In the genomic region with DNA sequence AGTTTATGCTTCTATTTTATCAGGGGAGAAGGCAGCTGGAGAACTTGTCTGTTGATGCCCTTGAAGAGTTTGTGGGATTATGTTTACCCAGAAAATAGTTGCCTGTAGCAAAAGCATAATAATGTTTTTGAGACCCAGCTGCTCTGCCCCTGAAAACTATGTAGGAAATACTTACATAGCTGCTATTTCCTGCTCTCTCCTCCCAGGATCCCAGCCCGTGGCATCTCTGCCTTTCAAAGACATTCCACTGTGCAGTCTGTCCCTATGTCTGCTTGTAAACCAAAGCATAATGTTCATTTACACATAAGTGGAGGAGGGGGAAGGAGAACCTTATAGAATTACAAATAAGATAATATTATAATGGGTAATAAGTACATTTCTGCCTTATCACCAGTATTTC, we compare ENCODE assay signal across 28 cellular contexts.
DNase-seq lines count a peak whose midpoint lies in the region; TF ChIP-seq lines count a peak whose summit lies in the region.
"Had no signal": no experiment of that assay in that cellular context is flagged by ENCODE, and none has a peak within 500 bp of the region (broad histone marks: within the 10 kb centered on the region; RNA-seq: fewer than 3 reads in every experiment).

No MANE protein-coding gene starts in this region.

- no peak overlapping the region for H2AK5ac ChIP-seq in mesenchymal stem cell (ENCODE audit: low read length, severe bottlenecking)

- H2BK12ac ChIP-seq in mesenchymal stem cell (ENCODE audit: low read length in 2 of 2), result no peak overlapping the region

- in situ Hi-C loops in GM23248 (cut with MboI), result no loop called here

- TF ChIP-seq CTCF in dorsolateral prefrontal cortex (IDR thresholded peaks at IDR 0.05 in 54 of 56, conservative IDR thresholded peaks at IDR 0.05 in 2 of 56; ENCODE audit: low read depth in 1 of 56, partially characterized antibody in 56 of 56) (no peak), tibial artery (IDR thresholded peaks at IDR 0.05) (no peak)

- H3K9ac ChIP-seq in mesenchymal stem cell (ENCODE audit: low read length) (no peak overlapping the region), GM23248 (no peak overlapping the region)

- H3K79me1 ChIP-seq in mesenchymal stem cell (replicated peaks; ENCODE audit: low read length, poor library complexity, severe bottlenecking), result no peaks in the 10 kb centered on the region

- H2BK15ac ChIP-seq in mesenchymal stem cell (ENCODE audit: low read depth, poor library complexity, severe bottlenecking), result no peak overlapping the region

- peaks cover under 1% of the 10 kb centered on the region; the same call in 1 of the 2 replicates for H3F3A ChIP-seq in GM23248 (ENCODE audit: insufficient read depth)

- no peaks in the 10 kb centered on the region for H3K27me3 ChIP-seq in SJCRH30
- H3K27me3 ChIP-seq in mesenchymal stem cell (ENCODE audit: control insufficient read depth in 1 of 2, insufficient read depth in 1 of 2, low read length in 2 of 2), result no peaks in the 10 kb centered on the region
- H3K27me3 ChIP-seq in dorsolateral prefrontal cortex, result no peaks in the 10 kb centered on the region
- H3K27me3 ChIP-seq in tibial artery, result no peaks in the 10 kb centered on the region
- no peaks in the 10 kb centered on the region for H3K27me3 ChIP-seq in GM23248 (replicated peaks; ENCODE audit: insufficient read depth)
- H3K27me3 ChIP-seq: ascending aorta, BE2C, gastrocnemius medialis, neutrophil, suprapubic skin, uterus had no signal

- H3K79me2 ChIP-seq in GM23248 (ENCODE audit: insufficient read depth), result no peaks in the 10 kb centered on the region

- H2AFZ ChIP-seq in mesenchymal stem cell (ENCODE audit: low read depth, low read length), result no peak overlapping the region
- H2AFZ ChIP-seq in GM23248, result no peak overlapping the region

- no peak overlapping the region for H3K4me3 ChIP-seq in SJCRH30
- no peak overlapping the region for H3K4me3 ChIP-seq in mesenchymal stem cell (ENCODE audit: insufficient read depth in 1 of 2, low read depth in 1 of 2, low read length in 2 of 2)
- H3K4me3 ChIP-seq in dorsolateral prefrontal cortex, result no peak overlapping the region
- H3K4me3 ChIP-seq in tibial artery, result no peak overlapping the region
- H3K4me3 ChIP-seq in GM23248, result no peak overlapping the region
- H3K4me3 ChIP-seq: A549, ascending aorta, gastrocnemius medialis, lower lobe of right lung, suprapubic skin, uterus had no signal

- no peaks in the 10 kb centered on the region for H3K9me3 ChIP-seq in SJCRH30 (replicated peaks)
- no peaks in the 10 kb centered on the region for H3K9me3 ChIP-seq in mesenchymal stem cell (ENCODE audit: control insufficient read depth, low read length)
- no peaks in the 10 kb centered on the region for H3K9me3 ChIP-seq in tibial artery
- H3K9me3 ChIP-seq in GM23248 (ENCODE audit: low read depth), result no peaks in the 10 kb centered on the region
- H3K9me3 ChIP-seq: A549, ascending aorta, BE2C, gastrocnemius medialis, lower lobe of right lung, neutrophil, suprapubic skin, uterus had no signal

- H3K4me1 ChIP-seq in SJCRH30, result peaks cover 6% of the 10 kb centered on the region
- H3K4me1 ChIP-seq in mesenchymal stem cell (ENCODE audit: control insufficient read depth, insufficient read depth, low read depth, low read length), result no peaks in the 10 kb centered on the region
- H3K4me1 ChIP-seq in tibial artery, result no peaks in the 10 kb centered on the region
- H3K4me1 ChIP-seq in GM23248 (ENCODE audit: insufficient read depth), result peaks cover 3% of the 10 kb centered on the region
- H3K4me1 ChIP-seq: ascending aorta, gastrocnemius medialis, lower lobe of right lung, suprapubic skin, uterus had no signal

- no peak overlapping the region for H2BK5ac ChIP-seq in mesenchymal stem cell (ENCODE audit: low read depth, low read length, poor library complexity, severe bottlenecking)

- H4K20me1 ChIP-seq in GM23248 (ENCODE audit: insufficient read depth), result no peaks in the 10 kb centered on the region

- no peak overlapping the region for H3K23ac ChIP-seq in mesenchymal stem cell (ENCODE audit: low read length in 2 of 2)

- H3K9me2 ChIP-seq in GM23248 (ENCODE audit: insufficient read depth), result no peaks in the 10 kb centered on the region; the same call in 1 of the 2 replicates

- H3K27ac ChIP-seq in SJCRH30, result no peak overlapping the region
- no peak overlapping the region for H3K27ac ChIP-seq in mesenchymal stem cell (ENCODE audit: low read length, poor library complexity, severe bottlenecking)
- peak overlapping the region in 1 of 59 donors; percentile 5 for H3K27ac ChIP-seq in dorsolateral prefrontal cortex
- H3K27ac ChIP-seq in tibial artery, result no peak overlapping the region
- H3K27ac ChIP-seq in GM23248, result no peak overlapping the region
- H3K27ac ChIP-seq: A549, ascending aorta, gastrocnemius medialis, lower lobe of right lung, neutrophil, suprapubic skin, uterus had no signal

- no peak overlapping the region for H3K14ac ChIP-seq in mesenchymal stem cell (ENCODE audit: low read length in 2 of 2)

- H4K8ac ChIP-seq in mesenchymal stem cell (ENCODE audit: low read length), result no peak overlapping the region

- WGBS in mesenchymal stem cell, result 0% methylated on average over 1 of the region's 1 CpG
- WGBS in GM23248 (ENCODE audit: low coverage in 1 of 2, low lambda C conversion rate in 2 of 2, missing lambda C conversion rate in 2 of 2), 2 experiments, result 45 to 54% methylated on average over 1 of the region's 1 CpG

- H3K18ac ChIP-seq in mesenchymal stem cell (ENCODE audit: low read depth in 1 of 2, low read length in 2 of 2), result no peak overlapping the region

- H3K4me2 ChIP-seq in mesenchymal stem cell (ENCODE audit: low read length, poor library complexity, severe bottlenecking), result no peak overlapping the region
- no peak overlapping the region for H3K4me2 ChIP-seq in GM23248 (ENCODE audit: unreplicated experiment)
- H3K4me2 ChIP-seq: A549 had no signal

- no peak overlapping the region for H2BK120ac ChIP-seq in mesenchymal stem cell (ENCODE audit: low read depth, low read length)

- intact Hi-C loops in dorsolateral prefrontal cortex (cut with DNase I), result no loop called here
- intact Hi-C loops in tibial artery (cut with DNase I; ENCODE audit: low total_unique reads), result no loop called here

- no peak overlapping the region for H3K4ac ChIP-seq in mesenchymal stem cell (ENCODE audit: low read depth in 1 of 2, low read length in 2 of 2)

- H3K36me3 ChIP-seq in SJCRH30, result no peaks in the 10 kb centered on the region
- no peaks in the 10 kb centered on the region for H3K36me3 ChIP-seq in mesenchymal stem cell (ENCODE audit: control insufficient read depth in 1 of 2, insufficient read depth in 2 of 2, low read depth in 1 of 2, low read length in 2 of 2)
- no peaks in the 10 kb centered on the region for H3K36me3 ChIP-seq in tibial artery
- no peaks in the 10 kb centered on the region for H3K36me3 ChIP-seq in GM23248 (ENCODE audit: low read depth)
- H3K36me3 ChIP-seq: ascending aorta, gastrocnemius medialis, lower lobe of right lung, neutrophil, suprapubic skin, uterus had no signal

- DNase-seq in EH (ENCODE audit: low read depth) (peak; percentile 22), SJCRH30 (peak; percentile 7 to 24), dermis blood vessel endothelial cell (peak; percentile 79), mesenchymal stem cell (peak; percentile 43), dorsolateral prefrontal cortex (no peak), NCI-H82 treated with DMSO at 0.1 percent for 48 hours (lab: John Stamatoyannopoulos, UW; ENCODE audit: unreplicated experiment) (no peak), tibial artery (no peak), GM23248 (no peak)
- DNase-seq: activated B cell treated with CpG ODN at 0.5 μM for 24 hours; activated CD4-positive, alpha-beta T cell treated with anti-CD3 and anti-CD28 coated beads, Interleukin-2, amount 50 U/mL, for 4 hours; activated CD8-positive, alpha-beta memory T cell treated with anti-CD3 and anti-CD28 coated beads, Interleukin-2, amount 50 U/mL, for 4 hours; BE2C; cerebellar nuclear complex; DMS79; gastrocnemius medialis; GOT3; lower lobe of right lung; NCI-H187; NCI-H2171 treated with DMSO at 0.1 percent for 48 hours; NCI-H526 treated with DMSO at 0.1 percent for 48 hours; small intestine; stimulated activated CD4-positive, alpha-beta T cell treated with anti-CD3 and anti-CD28 coated beads, Interleukin-2, amount 100 ng/mL, for 48 hours; T1000; uterus had no signal

- no peak overlapping the region for H4K91ac ChIP-seq in mesenchymal stem cell (ENCODE audit: low read length)

Comparison
In these comparisons a context has a peak if more than half of its experiments do, and no peak if none do; other contexts are left out.
1. DNase-seq: peak in EH (single experiment), SJCRH30 (2 of 2), dermis blood vessel endothelial cell (single experiment) and mesenchymal stem cell (single experiment); none in dorsolateral prefrontal cortex (0 of 10), NCI-H82 treated with DMSO at 0.1 percent for 48 hours (single experiment), tibial artery (0 of 2) and GM23248 (single experiment).